Comparison of ENCODE assay signal across 8 cellular contexts in the genomic region with DNA sequence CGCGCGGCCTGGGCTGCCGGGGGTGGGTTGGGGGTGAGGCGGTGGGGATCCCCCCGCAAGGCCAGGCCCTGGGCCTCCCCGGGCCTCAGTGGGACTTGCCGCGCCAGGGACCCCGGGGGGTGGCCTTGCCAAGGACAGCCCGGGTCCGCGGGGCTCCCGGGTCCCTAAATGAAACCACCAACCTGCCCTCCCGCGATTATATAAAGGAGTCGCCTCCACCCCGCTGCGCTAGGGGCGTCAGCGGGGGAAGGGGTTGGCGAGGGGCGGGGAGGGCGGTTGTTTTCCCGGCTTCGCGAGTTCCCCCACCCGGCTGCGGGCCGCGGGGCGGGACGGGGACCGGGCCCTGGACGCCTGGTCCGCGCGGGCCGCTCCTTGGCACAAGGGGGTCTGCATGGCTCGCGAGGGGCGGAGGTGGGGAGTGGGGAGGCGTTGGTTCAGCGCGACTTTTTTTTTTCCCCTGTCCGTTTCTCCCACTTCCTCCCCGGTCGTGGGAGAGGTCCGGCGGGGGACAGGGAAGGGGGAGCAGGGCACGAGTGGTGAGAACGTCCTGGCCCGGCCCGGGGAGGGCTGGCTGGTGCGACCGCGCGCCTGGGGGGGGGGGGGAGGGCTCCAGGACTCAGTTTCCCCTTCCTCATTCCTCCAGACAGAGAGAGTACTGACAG. TPM values are rescaled to one million over a fixed set of nuclear protein-coding genes. Genes with fewer than 3 reads are reported as not detected.
DNase-seq lines count a peak whose midpoint lies in the region; ATAC-seq and TF ChIP-seq lines count a peak whose summit lies in the region.

No MANE protein-coding gene starts in this region.

- DNase-seq in D341Med (ENCODE audit: low spot score) (peak; percentile 81), NAMALWA (ENCODE audit: low spot score) (peak; percentile 78), lower leg skin (ENCODE audit: low spot score in 2 of 2) (peak in 1 of 2 donors; percentile 89), type B pancreatic cell (ENCODE audit: extremely low spot score, unreplicated experiment) (no peak), NCI-H2081 (lab: John Stamatoyannopoulos, UW) (no peak), inferior parietal cortex (ENCODE audit: extremely low spot score) (no peak)
- no peak for DNase-seq in central memory CD8-positive, alpha-beta T cell (ENCODE audit: low spot score in 2 of 2)
- no peak for DNase-seq in activated effector memory CD4-positive, alpha-beta T cell treated with anti-CD3 and anti-CD28 coated beads, Interleukin-2, amount 50 U/mL, for 16 hours

- intact Hi-C loops in lower leg skin (cut with DNase I; ENCODE audit: low total_unique reads): no loop called here

- TF ChIP-seq POLR2A in lower leg skin (IDR thresholded peaks at IDR 0.05): no peak

- H3K4me3 ChIP-seq in lower leg skin (ENCODE audit: low read depth, poor library complexity, severe bottlenecking): peak overlapping the region; percentile 100

- TF ChIP-seq CTCF in lower leg skin (IDR thresholded peaks at IDR 0.05): no peak
- no peak for TF ChIP-seq CTCF in type B pancreatic cell (conservative IDR thresholded peaks at IDR 0.05)

- H3K4me3 Mint-ChIP-seq in central memory CD8-positive, alpha-beta T cell: peak overlapping the region; percentile 83
- peak overlapping the region; percentile 88 for H3K4me3 Mint-ChIP-seq in type B pancreatic cell

- no peak for ATAC-seq in central memory CD8-positive, alpha-beta T cell (replicated peaks; ENCODE audit: extremely low read depth, poor library complexity, severe bottlenecking)

- WGBS in lower leg skin, 2 donors: 0 to 2% methylated on average over 14 to 19 of the region's 58 CpGs

- peaks cover 21% of the 10 kb centered on the region for H3K36me3 Mint-ChIP-seq in central memory CD8-positive, alpha-beta T cell (ENCODE audit: insufficient read depth)
- no peaks in the 10 kb centered on the region for H3K36me3 Mint-ChIP-seq in type B pancreatic cell

- peaks cover 22% of the 10 kb centered on the region for H3K4me1 Mint-ChIP-seq in central memory CD8-positive, alpha-beta T cell
- H3K4me1 Mint-ChIP-seq in type B pancreatic cell (ENCODE audit: unreplicated experiment): peaks cover 9% of the 10 kb centered on the region

- H3K9me3 Mint-ChIP-seq in central memory CD8-positive, alpha-beta T cell: no peaks in the 10 kb centered on the region
- no peaks in the 10 kb centered on the region for H3K9me3 Mint-ChIP-seq in type B pancreatic cell

- H3K27ac Mint-ChIP-seq in central memory CD8-positive, alpha-beta T cell (ENCODE audit: low read depth): peak overlapping the region; percentile 71
- H3K27ac Mint-ChIP-seq in type B pancreatic cell: peak overlapping the region; percentile 89

- no peaks in the 10 kb centered on the region for H3K27me3 Mint-ChIP-seq in central memory CD8-positive, alpha-beta T cell
- H3K27me3 Mint-ChIP-seq in type B pancreatic cell: peaks cover 18% of the 10 kb centered on the region

RNA-seq across cellular contexts. Expression of a gene that starts 0.8 kb away (rescaled TPM):
- total RNA-seq in lower leg skin (100 to 1,000 TPM; 138 to 162 (median 152) TPM), type B pancreatic cell (ENCODE audit: low replicate concordance) (21.0 and 31.0 TPM in 2 replicates)

RNA-seq across cellular contexts. Expression of a gene that starts 56.4 kb away (rescaled TPM):
- 100 to 1,000 TPM in 3 of 4 donors, 10 to 100 TPM in 1; 89.0 to 111 (median 106) TPM for total RNA-seq in lower leg skin
- 144 TPM in 2 replicates for total RNA-seq in type B pancreatic cell (ENCODE audit: low replicate concordance)

RNA-seq across cellular contexts. Expression of a gene that starts 60.0 kb away (rescaled TPM):
- total RNA-seq in lower leg skin (10 to 100 TPM; 20.8 to 35.1 (median 26.9) TPM), type B pancreatic cell (ENCODE audit: low replicate concordance) (39.8 and 42.3 TPM in 2 replicates)

Comparison
In these comparisons a context has a peak if more than half of its experiments do, and no peak if none do; other contexts are left out.
1. DNase-seq: peak in D341Med (single experiment) and NAMALWA (single experiment); none in central memory CD8-positive, alpha-beta T cell (0 of 2), type B pancreatic cell (single experiment), activated effector memory CD4-positive, alpha-beta T cell treated with anti-CD3 and anti-CD28 coated beads, Interleukin-2, amount 50 U/mL, for 16 hours (single experiment), NCI-H2081 (0 of 2) and inferior parietal cortex (single experiment).